ENCODE assay signal across 12 cellular contexts in genomic region chr11:17314232-17314547, GRCh38. TPM values are rescaled to one million over a fixed set of nuclear protein-coding genes. Genes with fewer than 3 reads are reported as not detected.
DNase-seq lines count a peak whose midpoint lies in the region; ATAC-seq and TF ChIP-seq lines count a peak whose summit lies in the region.
"Had no signal": no experiment of that assay in that cellular context is flagged by ENCODE, and none has a peak within 500 bp of the region (broad histone marks: within the 10 kb centered on the region; RNA-seq: fewer than 3 reads in every experiment).

No MANE protein-coding gene starts in this region.

- TF ChIP-seq EP300 in Ishikawa (IDR thresholded peaks at IDR 0.05; ENCODE audit: borderline replicate concordance) (no peak), transverse colon (IDR thresholded peaks at IDR 0.05; ENCODE audit: low read depth) (no peak)

- POLR2A ChIA-PET in BJ (lab: Charles Lee), result no interaction called here
- POLR2A ChIA-PET in naive thymus-derived CD8-positive, alpha-beta T cell (lab: Charles Lee), result no interaction called here

- H3K4me3 ChIP-seq in BJ (ENCODE audit: low read depth, low read length) (no peak overlapping the region), choroid plexus epithelial cell (ENCODE audit: low read depth, low read length) (no peak overlapping the region), transverse colon (no peak overlapping the region)

- CTCF ChIA-PET in BJ (lab: Yijun Ruan, JAX), result interaction anchor here (1.2 to 1.9 kb wide), 2 partner anchors 15 to 84 kb away, joined by 4 to 10 read pairs; no protein-coding TSS in a partner anchor

- H3K36me3 ChIP-seq in BJ (ENCODE audit: control insufficient read depth, insufficient read depth, low read length), result no peaks in the 10 kb centered on the region; the same call in 1 of the 2 replicates
- peaks cover 0 to 26% (median 5%) of the 10 kb centered on the region in 4 donors for H3K36me3 ChIP-seq in transverse colon

- no peaks in the 10 kb centered on the region for H3K9me3 ChIP-seq in transverse colon

- DNase-seq in BJ (ENCODE audit: low read depth) (peak; percentile 78), choroid plexus epithelial cell (ENCODE audit: low read depth) (peak; percentile 91), non-pigmented ciliary epithelial cell (ENCODE audit: low read depth) (peak; percentile 70), transverse colon (no peak), GF-D8 (lab: John Stamatoyannopoulos, UW) (no peak)
- no peak for DNase-seq in naive thymus-derived CD8-positive, alpha-beta T cell
- DNase-seq: COR-L47, NCI-H1092 treated with DMSO at 0.1 percent for 48 hours, T-helper 9 cell had no signal

- no peak for TF ChIP-seq POLR2A in transverse colon (IDR thresholded peaks at IDR 0.05)

- intact Hi-C loops in transverse colon (cut with DNase I; ENCODE audit: low total_unique reads), result no loop called here

- H3K9me3 Mint-ChIP-seq in naive thymus-derived CD8-positive, alpha-beta T cell, result no peaks in the 10 kb centered on the region
- H3K9me3 Mint-ChIP-seq: nephron had no signal

- no peaks in the 10 kb centered on the region for H3K4me1 ChIP-seq in transverse colon

- H3K36me3 Mint-ChIP-seq in naive thymus-derived CD8-positive, alpha-beta T cell, result peaks cover 7 to 65% (median 26%) of the 10 kb centered on the region in 3 donors

- H3K27me3 ChIP-seq in BJ (ENCODE audit: control insufficient read depth, insufficient read depth, low read length), result no peaks in the 10 kb centered on the region
- H3K27me3 ChIP-seq in transverse colon, result no peaks in the 10 kb centered on the region

- H3K27me3 Mint-ChIP-seq in naive thymus-derived CD8-positive, alpha-beta T cell, result no peaks in the 10 kb centered on the region

- no peak for ATAC-seq in HG02610 (IDR thresholded peaks at IDR 0.05; ENCODE audit: unreplicated experiment)
- ATAC-seq in naive thymus-derived CD8-positive, alpha-beta T cell, result no peak

- H3K27ac Mint-ChIP-seq in naive thymus-derived CD8-positive, alpha-beta T cell, result no peak overlapping the region
- H3K27ac Mint-ChIP-seq: nephron had no signal

- no peak overlapping the region for H3K27ac ChIP-seq in transverse colon

- 57 to 58% methylated on average over 1 of the region's 1 CpG for WGBS in transverse colon (ENCODE audit: low coverage in 1 of 2), 2 donors

- H3K4me3 Mint-ChIP-seq in naive thymus-derived CD8-positive, alpha-beta T cell, result no peak overlapping the region
- H3K4me3 Mint-ChIP-seq: nephron had no signal

- no peak for TF ChIP-seq RAD21 in Ishikawa (IDR thresholded peaks at IDR 0.05; ENCODE audit: low read depth)

- in situ Hi-C loops in transverse colon (cut with MboI; ENCODE audit: low pct_ligation_motif_present in 1 of 4, low pct_unique_long_range_greater_than_20kb in 1 of 4, low sequenced_read_pairs in 3 of 4), result no loop called here

- peaks cover 0 to 2% (median 0%) of the 10 kb centered on the region in 4 donors for H3K4me1 Mint-ChIP-seq in naive thymus-derived CD8-positive, alpha-beta T cell
- H3K4me1 Mint-ChIP-seq: nephron had no signal

- TF ChIP-seq CTCF in BJ (IDR thresholded peaks at IDR 0.05; ENCODE audit: insufficient read depth, low read depth, low read length) (no peak), choroid plexus epithelial cell (conservative IDR thresholded peaks at IDR 0.05; ENCODE audit: low read depth, low read length) (no peak), transverse colon (IDR thresholded peaks at IDR 0.05) (no peak)

TF ChIP-seq in Ishikawa, 13 proteins besides CTCF, POLR2A, EP300 and RAD21:
- no peak for TF ChIP-seq CREB1 (IDR thresholded peaks at IDR 0.05; ENCODE audit: low read depth)
- TF ChIP-seq USF1 (IDR thresholded peaks at IDR 0.05), result peak; percentile 70
- no peak for TF ChIP-seq ZBTB7A (IDR thresholded peaks at IDR 0.05; ENCODE audit: low read depth)
TF ChIP-seq in Ishikawa: peak in this region for 1.

RNA-seq across cellular contexts. Expression of gene NCR3LG1, which starts 37.4 kb away (rescaled TPM):
- 1.5 and 2.0 TPM in 2 replicates for polyA plus RNA-seq in BJ (2011; rRNA removed)
- polyA minus RNA-seq in BJ (2011; rRNA and poly(A)+ RNA removed), result 3.1 TPM in 2 replicates
- total RNA-seq in transverse colon, result 10 to 100 TPM in 2 of 4 donors, 1 to 10 TPM in 2; 5.2 to 11.7 (median 9.4) TPM
- 1 to 10 TPM; 5.5 to 5.7 TPM for total RNA-seq in naive thymus-derived CD8-positive, alpha-beta T cell
- polyA plus RNA-seq in naive thymus-derived CD8-positive, alpha-beta T cell, result under 1 TPM; 0.03 to 0.28 (median 0.21) TPM

RNA-seq across cellular contexts. Expression of gene NUCB2, which starts 37.7 kb away (rescaled TPM):
- 119 and 196 TPM in 2 replicates for polyA plus RNA-seq in BJ (2011; rRNA removed)
- polyA minus RNA-seq in BJ (2011; rRNA and poly(A)+ RNA removed), result 29.9 and 33.4 TPM in 2 replicates
- 10 to 100 TPM in 2 of 4 donors, 1 to 10 TPM in 2; 5.0 to 28.9 (median 13.4) TPM for total RNA-seq in transverse colon
- 100 to 1,000 TPM; 211 to 232 TPM for total RNA-seq in naive thymus-derived CD8-positive, alpha-beta T cell
- 100 to 1,000 TPM; 449 to 487 (median 476) TPM for polyA plus RNA-seq in naive thymus-derived CD8-positive, alpha-beta T cell

Comparison
In these comparisons a context has a peak if more than half of its experiments do, and no peak if none do; other contexts are left out.
1. DNase-seq: peak in BJ (single experiment), choroid plexus epithelial cell (single experiment) and non-pigmented ciliary epithelial cell (single experiment); none in transverse colon (single experiment), GF-D8 (single experiment) and naive thymus-derived CD8-positive, alpha-beta T cell (0 of 10).
2. RNA of gene NUCB2, which starts 37.7 kb away (total RNA-seq): 211 to 232 TPM in naive thymus-derived CD8-positive, alpha-beta T cell; 5.0 to 28.9 TPM in transverse colon; every median in the first group is over 4 times any median in the second.